9 cellular contexts compared by ENCODE assay signal in genomic region chr10:52864459-52865106, GRCh38.
DNase-seq lines count a peak whose midpoint lies in the region; TF ChIP-seq lines count a peak whose summit lies in the region.
"Had no signal": no experiment of that assay in that cellular context is flagged by ENCODE, and none has a peak within 500 bp of the region (broad histone marks: within the 10 kb centered on the region; RNA-seq: fewer than 3 reads in every experiment).

No MANE protein-coding gene starts in this region.

- no peaks in the 10 kb centered on the region for H3K9me3 ChIP-seq in GM23248 (ENCODE audit: low read depth)

- H3K36me3 ChIP-seq in GM23248 (ENCODE audit: low read depth), result no peaks in the 10 kb centered on the region
- H3K36me3 ChIP-seq: esophagus squamous epithelium had no signal

- CTCF ChIA-PET in RWPE1 (lab: Yijun Ruan, JAX), result interaction anchor here (0.6 kb wide), 1 partner anchor 34 kb away, joined by 3 read pairs; no protein-coding TSS in a partner anchor

- no peaks in the 10 kb centered on the region for H4K20me1 ChIP-seq in GM23248 (ENCODE audit: insufficient read depth)

- no peak overlapping the region for H3K9ac ChIP-seq in GM23248

- H3K4me1 ChIP-seq in GM23248 (ENCODE audit: insufficient read depth), result peaks cover 14% of the 10 kb centered on the region

- H3K79me2 ChIP-seq in GM23248 (ENCODE audit: insufficient read depth), result no peaks in the 10 kb centered on the region

- in situ Hi-C loops in GM23248 (cut with MboI), result no loop called here

- peak; percentile 97 for DNase-seq in GM23248
- DNase-seq in RWPE1 (ENCODE audit: low spot score), result peak; percentile 94
- peak; percentile 59 for DNase-seq in foreskin melanocyte
- DNase-seq in renal cortical epithelial cell (ENCODE audit: low read depth), result peak; percentile 99
- no peak for DNase-seq in NCI-H2107 treated with DMSO at 0.1 percent for 48 hours (lab: John Stamatoyannopoulos, UW; ENCODE audit: unreplicated experiment)
- no peak for DNase-seq in NAMALWA (ENCODE audit: low spot score)
- DNase-seq in central memory CD4-positive, alpha-beta T cell, result no peak
- no peak for DNase-seq in NCI-H2029 treated with DMSO at 0.1 percent for 48 hours (lab: John Stamatoyannopoulos, UW)
- DNase-seq: esophagus squamous epithelium had no signal

- POLR2A ChIA-PET in RWPE1 (lab: Yijun Ruan, JAX; ENCODE audit: low non-redundant PET), result no interaction called here

- peaks cover 12% of the 10 kb centered on the region for H3F3A ChIP-seq in GM23248 (ENCODE audit: insufficient read depth)

- H3K4me2 ChIP-seq in GM23248 (ENCODE audit: unreplicated experiment), result peak overlapping the region; percentile 36

- TF ChIP-seq CTCF in RWPE1 (conservative IDR thresholded peaks at IDR 0.05; ENCODE audit: low read depth), result no peak

- H3K27me3 ChIP-seq in GM23248 (replicated peaks; ENCODE audit: insufficient read depth), result 0 out of 2 replicates have a peak, but pooled peaks cover 11% of the 10 kb centered on the region
- H3K27me3 ChIP-seq: esophagus squamous epithelium had no signal

- no peak overlapping the region for H3K4me3 ChIP-seq in GM23248
- H3K4me3 ChIP-seq: esophagus squamous epithelium had no signal

- H3K27ac ChIP-seq in GM23248 (0 out of 2 replicates have a peak overlapping the region, but pooled peaks have one; percentile 20), RWPE1 (peak overlapping the region; percentile 86)
- H3K27ac ChIP-seq: esophagus squamous epithelium had no signal

- peak overlapping the region; percentile 42; the same call in 1 of the 2 replicates for H2AFZ ChIP-seq in GM23248

- no peaks in the 10 kb centered on the region for H3K9me2 ChIP-seq in GM23248 (ENCODE audit: insufficient read depth)

- 18 to 21% methylated on average over 10 of the region's 10 CpGs for WGBS in GM23248 (ENCODE audit: low coverage in 1 of 2, low lambda C conversion rate in 2 of 2, missing lambda C conversion rate in 2 of 2), 2 experiments

Comparison
In these comparisons a context has a peak if more than half of its experiments do, and no peak if none do; other contexts are left out.
1. DNase-seq: peak in GM23248 (single experiment), RWPE1 (single experiment), foreskin melanocyte (single experiment) and renal cortical epithelial cell (single experiment); none in NCI-H2107 treated with DMSO at 0.1 percent for 48 hours (single experiment), NAMALWA (single experiment), central memory CD4-positive, alpha-beta T cell (single experiment) and NCI-H2029 treated with DMSO at 0.1 percent for 48 hours (single experiment).